Comparison of ENCODE assay signal across 8 cellular contexts in the genomic region with DNA sequence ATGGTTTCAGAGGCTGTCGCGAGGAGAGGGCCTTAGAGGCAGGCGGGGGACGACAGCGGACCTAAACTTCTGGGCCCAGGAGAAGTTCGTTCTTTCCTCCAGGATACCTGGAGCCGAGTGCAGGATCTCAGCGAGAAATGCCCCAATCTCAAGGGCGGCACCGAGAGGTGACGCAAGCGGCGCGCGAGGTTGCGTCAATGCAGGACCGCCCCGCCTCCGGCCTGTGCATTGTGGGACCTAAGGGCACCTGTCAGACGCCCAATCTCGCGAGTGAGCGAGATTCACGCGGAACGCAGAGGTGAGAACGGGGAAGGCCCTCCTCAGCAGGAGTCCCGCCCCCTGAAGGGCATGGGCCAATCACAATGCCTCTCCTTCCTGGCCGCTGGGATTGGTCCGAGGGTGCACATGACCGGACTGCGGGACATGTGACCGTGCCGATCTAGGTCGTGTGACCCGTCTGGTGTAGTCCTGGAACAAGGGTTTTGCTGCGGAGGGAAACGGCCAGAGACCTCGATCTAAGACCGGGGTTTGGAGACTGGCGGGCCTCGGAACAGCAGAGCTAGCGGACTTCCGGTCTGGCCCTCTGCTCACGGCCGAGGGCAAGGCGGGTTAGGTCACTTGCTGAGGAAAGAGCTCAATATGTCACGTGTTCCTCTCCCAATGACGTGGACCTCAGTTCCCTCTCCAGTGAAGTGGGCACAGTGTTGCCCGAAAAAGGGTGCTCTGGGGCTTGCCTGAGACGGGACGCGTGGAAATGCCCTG. TPM values are rescaled to one million over a fixed set of nuclear protein-coding genes. Genes with fewer than 3 reads are reported as not detected.
DNase-seq lines count a peak whose midpoint lies in the region; ATAC-seq and TF ChIP-seq lines count a peak whose summit lies in the region.

No MANE protein-coding gene starts in this region.

- ATAC-seq in GM21786 (IDR thresholded peaks at IDR 0.05; ENCODE audit: unreplicated experiment), result peak; percentile 96
- peak; percentile 98 for ATAC-seq in Panc1
- ATAC-seq in activated T-cell treated with anti-CD3 and anti-CD28 coated beads, Interleukin-2, amount 50 U/mL, for 72 hours (replicated peaks in 1 of 2), result peak; percentile 97 to 98
- ATAC-seq in esophagus mucosa, result peak; percentile 99

- H3K4me1 Mint-ChIP-seq in activated T-cell treated with anti-CD3 and anti-CD28 coated beads, Interleukin-2, amount 50 U/mL, for 72 hours (ENCODE audit: low read depth), result peaks cover 33% of the 10 kb centered on the region

- H3K27ac ChIP-seq in KMS-11, result peak overlapping the region; percentile 69
- peak overlapping the region; percentile 96 for H3K27ac ChIP-seq in Panc1 (ENCODE audit: low read length)

- TF ChIP-seq CTCF in KMS-11 (conservative IDR thresholded peaks at IDR 0.05; ENCODE audit: low read depth, low read length) (no peak), Panc1 (IDR thresholded peaks at IDR 0.05) (no peak)

- H3K9ac ChIP-seq in KMS-11 (peak overlapping the region; percentile 82), mucosa of stomach (ENCODE audit: low read length) (peak overlapping the region; percentile 99)

- intact Hi-C loops in Panc1 (cut with micrococcal nuclease; ENCODE audit: unreplicated experiment), result loop anchor here (10.0 kb wide), 1 partner anchor 243 kb away; no protein-coding TSS in a partner anchor

- H3K4me3 ChIP-seq in KMS-11 (IDR thresholded peaks at IDR 0.05; ENCODE audit: insufficient read depth, low read depth, low read length), result no peak overlapping the region
- peak overlapping the region; percentile 64 to 85 for H3K4me3 ChIP-seq in Panc1 (ENCODE audit: low read depth in 2 of 2, low read length in 2 of 2)
- peak overlapping the region; percentile 100 for H3K4me3 ChIP-seq in mucosa of stomach (ENCODE audit: low read length)

- H3K36me3 ChIP-seq in KMS-11 (ENCODE audit: insufficient read depth), result no peaks in the 10 kb centered on the region
- H3K36me3 ChIP-seq in Panc1 (ENCODE audit: control insufficient read depth, insufficient read depth, low read length), result peaks cover 7% of the 10 kb centered on the region; the same call in 1 of the 2 replicates
- H3K36me3 ChIP-seq in mucosa of stomach (ENCODE audit: control insufficient read depth, insufficient read depth, low read length), result no peaks in the 10 kb centered on the region

- H3K27me3 ChIP-seq in KMS-11 (ENCODE audit: insufficient read depth, low read depth), result no peaks in the 10 kb centered on the region; the same call in 1 of the 2 replicates
- no peaks in the 10 kb centered on the region for H3K27me3 ChIP-seq in Panc1 (ENCODE audit: control insufficient read depth, insufficient read depth, low read length)
- peaks cover 3% of the 10 kb centered on the region for H3K27me3 ChIP-seq in mucosa of stomach (ENCODE audit: control insufficient read depth, insufficient read depth, low read length)

- BruUV-seq in Panc1 (replicated peaks; lab: Mats Ljungman, UMichigan), result no TSS peak

- H3K9me3 ChIP-seq in Panc1 (ENCODE audit: control insufficient read depth, insufficient read depth, low read depth, low read length) (no peaks in the 10 kb centered on the region), mucosa of stomach (ENCODE audit: control insufficient read depth, low read length) (no peaks in the 10 kb centered on the region)

- in situ Hi-C loops in Panc1 (cut with HindIII; ENCODE audit: low pct_unique_long_range_greater_than_20kb, low sequenced_read_pairs), result no loop called here

- DNase-seq in DMS79 treated with DMSO at 0.1 percent for 48 hours (lab: John Stamatoyannopoulos, UW) (peak; percentile 100), Panc1 (ENCODE audit: low read depth, low spot score) (peak; percentile 98)
- DNase-seq in activated T-cell treated with anti-CD3 and anti-CD28 coated beads, Interleukin-2, amount 50 U/mL, for 72 hours, result peak; percentile 99 to 100
- peak; percentile 100 for DNase-seq in stimulated activated CD8-positive, alpha-beta memory T cell treated with anti-CD3 and anti-CD28 coated beads, Interleukin-4, amount 100 ng/mL, for 48 hours

- H3K27ac Mint-ChIP-seq in activated T-cell treated with anti-CD3 and anti-CD28 coated beads, Interleukin-2, amount 50 U/mL, for 72 hours, result peak overlapping the region; percentile 97

- H2AFZ ChIP-seq in KMS-11 (ENCODE audit: low read depth), result peak overlapping the region; percentile 84

- H3K4me1 ChIP-seq in KMS-11 (ENCODE audit: low read depth, poor library complexity, severe bottlenecking) (peaks cover 10% of the 10 kb centered on the region), Panc1 (ENCODE audit: control insufficient read depth, insufficient read depth, low read length) (peaks cover 3% of the 10 kb centered on the region), mucosa of stomach (ENCODE audit: control insufficient read depth, insufficient read depth, low read length) (peaks cover 8% of the 10 kb centered on the region)

- no peaks in the 10 kb centered on the region for H4K20me1 ChIP-seq in KMS-11 (ENCODE audit: insufficient read depth)

- H3K4me3 Mint-ChIP-seq in activated T-cell treated with anti-CD3 and anti-CD28 coated beads, Interleukin-2, amount 50 U/mL, for 72 hours, result peak overlapping the region; percentile 92 to 98

- H3K9me3 Mint-ChIP-seq in activated T-cell treated with anti-CD3 and anti-CD28 coated beads, Interleukin-2, amount 50 U/mL, for 72 hours, result no peaks in the 10 kb centered on the region

- H3K79me2 ChIP-seq in KMS-11 (ENCODE audit: insufficient read depth, low read depth), result peaks cover 9% of the 10 kb centered on the region; the same call in 1 of the 2 replicates

- POLR2A ChIA-PET in Panc1 (lab: Charles Lee), result no interaction called here

- peaks cover 0 to 4% of the 10 kb centered on the region in 2 donors for H3K36me3 Mint-ChIP-seq in activated T-cell treated with anti-CD3 and anti-CD28 coated beads, Interleukin-2, amount 50 U/mL, for 72 hours (ENCODE audit: insufficient read depth in 2 of 2)

- CTCF ChIA-PET in Panc1 (lab: Charles Lee), result no interaction called here

- peak overlapping the region; percentile 63 for H3K4me2 ChIP-seq in KMS-11

- H3K27me3 Mint-ChIP-seq in activated T-cell treated with anti-CD3 and anti-CD28 coated beads, Interleukin-2, amount 50 U/mL, for 72 hours (ENCODE audit: low read depth), result peaks cover 37% of the 10 kb centered on the region

RNA-seq across cellular contexts. Expression of gene DYNC1H1, which starts 16.3 kb away (rescaled TPM):
- 382 TPM for total RNA-seq in Panc1 (2021; ENCODE audit: unreplicated experiment)
- polyA plus RNA-seq in Panc1 (2012; ENCODE audit: insufficient read length), result 353 TPM
- total RNA-seq in activated T-cell treated with anti-CD3 and anti-CD28 coated beads, Interleukin-2, amount 50 U/mL, for 72 hours, result 100 to 1,000 TPM; 300 to 335 TPM
- 250 TPM for total RNA-seq in esophagus mucosa
